Comparison of ENCODE assay signal across 8 cellular contexts in genomic region chrX:136768469-136769084, GRCh38. TPM values are rescaled to one million over a fixed set of nuclear protein-coding genes. Genes with fewer than 3 reads are reported as not detected.
A peak's percentile ranks its signal among the peaks of the same experiment; 100 is the strongest.
DNase-seq lines count a peak whose midpoint lies in the region; ATAC-seq and TF ChIP-seq lines count a peak whose summit lies in the region.

No MANE protein-coding gene starts in this region.

- peak; percentile 2 for TF ChIP-seq CTCF in AG09309 (IDR thresholded peaks at IDR 0.05; ENCODE audit: control insufficient read depth, insufficient read depth, low read depth, low read length, missing control alignments)
- TF ChIP-seq CTCF in gastrocnemius medialis (IDR thresholded peaks at IDR 0.05 in 4 of 5, conservative IDR thresholded peaks at IDR 0.05 in 1 of 5), result no peak

- H3K27me3 ChIP-seq in gastrocnemius medialis, result no peaks in the 10 kb centered on the region

- ATAC-seq in GM19351 (IDR thresholded peaks at IDR 0.05; ENCODE audit: unreplicated experiment) (peak; percentile 48), gastrocnemius medialis (peak; percentile 81 to 87)

- H3K27ac ChIP-seq in gastrocnemius medialis, result peak overlapping the region; percentile 91 to 99 (median 96)

- TF ChIP-seq POLR2A in gastrocnemius medialis (IDR thresholded peaks at IDR 0.05), result peak; percentile 43 to 47

- H3K4me1 ChIP-seq in gastrocnemius medialis, result peaks cover 12 to 20% of the 10 kb centered on the region in 2 donors

- intact Hi-C loops in gastrocnemius medialis (cut with DNase I; ENCODE audit: low total_unique reads), result loop anchor here (5.0 kb wide), 2 partner anchors 41 to 581 kb away; no protein-coding TSS in a partner anchor

- H3K4me3 ChIP-seq in AG09309 (ENCODE audit: control insufficient read depth, low read depth, low read length) (no peak overlapping the region), gastrocnemius medialis (peak overlapping the region in 3 of 4 donors; percentile 62 to 74 (median 65))

- in situ Hi-C loops in gastrocnemius medialis (cut with MboI; ENCODE audit: low sequenced_read_pairs in 4 of 4), result no loop called here

- H3K9me3 ChIP-seq in gastrocnemius medialis, result no peaks in the 10 kb centered on the region

- H3K36me3 ChIP-seq in gastrocnemius medialis, result no peaks in the 10 kb centered on the region

- peak; percentile 89 for DNase-seq in AG09309 (ENCODE audit: low read depth)
- peak; percentile 46 to 73 for DNase-seq in NCI-H446 (lab: John Stamatoyannopoulos, UW)
- peak; percentile 63 for DNase-seq in activated CD8-positive, alpha-beta memory T cell treated with anti-CD3 and anti-CD28 coated beads, Interleukin-2, amount 50 U/mL, for 48 hours
- DNase-seq in fibroblast of the conjunctiva (ENCODE audit: low read depth), result peak; percentile 72
- peak; percentile 67 to 81 for DNase-seq in gastrocnemius medialis
- DNase-seq in HuH-7.5 (ENCODE audit: low spot score), result no peak
- no peak for DNase-seq in HPDE6-E6E7 (ENCODE audit: extremely low spot score)

RNA-seq across cellular contexts. Expression of gene ARHGEF6, which starts 12.2 kb away (rescaled TPM):
- 10 to 100 TPM; 15.0 to 29.9 (median 24.5) TPM for total RNA-seq in gastrocnemius medialis

Comparison
In these comparisons a context has a peak if more than half of its experiments do, and no peak if none do; other contexts are left out.
1. DNase-seq: peak in AG09309 (single experiment), NCI-H446 (2 of 2), activated CD8-positive, alpha-beta memory T cell treated with anti-CD3 and anti-CD28 coated beads, Interleukin-2, amount 50 U/mL, for 48 hours (single experiment), fibroblast of the conjunctiva (single experiment) and gastrocnemius medialis (2 of 2); none in HuH-7.5 (single experiment) and HPDE6-E6E7 (single experiment).